Comparison of ENCODE assay signal across 8 cellular contexts in genomic region chr3:98980915-98981596, GRCh38.
DNase-seq lines count a peak whose midpoint lies in the region; ATAC-seq and FAIRE-seq lines count a peak whose summit lies in the region.
"Had no signal": no experiment of that assay in that cellular context is flagged by ENCODE, and none has a peak within 500 bp of the region (broad histone marks: within the 10 kb centered on the region; RNA-seq: fewer than 3 reads in every experiment).

No MANE protein-coding gene starts in this region.

- DNase-seq in RCC 7860 (ENCODE audit: low spot score) (peak; percentile 99), retina (peak; percentile 31), cerebellar cortex (ENCODE audit: low spot score) (no peak), NCI-H510A (lab: John Stamatoyannopoulos, UW) (no peak)
- no peak for DNase-seq in activated CD4-positive, CD25-positive, alpha-beta regulatory T cell treated with anti-CD3 and anti-CD28 coated beads, Interleukin-2, amount 50 U/mL, for 72 hours
- DNase-seq: NCI-H1048 had no signal

- ATAC-seq in GM18907 (IDR thresholded peaks at IDR 0.05; ENCODE audit: unreplicated experiment) (peak; percentile 93), HG02763 (IDR thresholded peaks at IDR 0.05; ENCODE audit: unreplicated experiment) (peak; percentile 92)

- peak; percentile 99 for FAIRE-seq in RCC 7860 (lab: Jason Lieb, UNC)

Comparison
In these comparisons a context has a peak if more than half of its experiments do, and no peak if none do; other contexts are left out.
1. DNase-seq: peak in RCC 7860 (single experiment) and retina (single experiment); none in cerebellar cortex (single experiment), NCI-H510A (single experiment) and activated CD4-positive, CD25-positive, alpha-beta regulatory T cell treated with anti-CD3 and anti-CD28 coated beads, Interleukin-2, amount 50 U/mL, for 72 hours (single experiment).